In genomic region chr11:93963072-93963471, GRCh38 we compare ENCODE assay signal across 22 cellular contexts.
DNase-seq lines count a peak whose midpoint lies in the region; ATAC-seq and TF ChIP-seq lines count a peak whose summit lies in the region.
"Had no signal": no experiment of that assay in that cellular context is flagged by ENCODE, and none has a peak within 500 bp of the region (broad histone marks: within the 10 kb centered on the region; RNA-seq: fewer than 3 reads in every experiment).

No MANE protein-coding gene starts in this region.

- intact Hi-C loops in tibial artery (cut with DNase I; ENCODE audit: low total_unique reads), result no loop called here

- H3K4me1 ChIP-seq in tibial artery, result no peaks in the 10 kb centered on the region
- H3K4me1 ChIP-seq: A549; BLaER1 treated with 17β-estradiol and CSF1 and Interleukin-3, amounts not matched to agents 10 nM and 100 nM had no signal

- no peak overlapping the region for H3K4me3 ChIP-seq in tibial artery
- H3K4me3 ChIP-seq: A549; BLaER1 treated with 17β-estradiol and CSF1 and Interleukin-3, amounts not matched to agents 10 nM and 100 nM; GM12878 had no signal

- H3K27ac Mint-ChIP-seq in stimulated activated effector memory CD8-positive, alpha-beta T cell treated with anti-CD3 and anti-CD28 coated beads, Interleukin-12 subunit alpha, Interleukin-12 subunit beta, amount 100 ng/mL, for 72 hours, result no peak overlapping the region
- H3K27ac Mint-ChIP-seq: B cell; CD4-positive, alpha-beta T cell; CD8-positive, alpha-beta T cell had no signal

- DNase-seq in COLO829 (ENCODE audit: low spot score) (peak; percentile 42), foreskin melanocyte (peak; percentile 54), tibial artery (no peak), activated gamma-delta T cell treated with Interleukin-2 at 50 U/mL for 16 hours (no peak)
- DNase-seq in stimulated activated effector memory CD8-positive, alpha-beta T cell treated with anti-CD3 and anti-CD28 coated beads, Interleukin-12 subunit alpha, Interleukin-12 subunit beta, amount 100 ng/mL, for 72 hours (ENCODE audit: low spot score in 2 of 2), result no peak
- DNase-seq: AML-193; CD4-positive, alpha-beta T cell; CD8-positive, alpha-beta T cell; COR-L47; DMS 273 treated with DMSO at 0.1 percent for 48 hours; DMS153; DMS53; DMS79; DND-41; EL; GDM1 had no signal

- H3K36me3 Mint-ChIP-seq in stimulated activated effector memory CD8-positive, alpha-beta T cell treated with anti-CD3 and anti-CD28 coated beads, Interleukin-12 subunit alpha, Interleukin-12 subunit beta, amount 100 ng/mL, for 72 hours, result no peaks in the 10 kb centered on the region
- H3K36me3 Mint-ChIP-seq: CD8-positive, alpha-beta T cell had no signal

- H3K9me3 ChIP-seq in tibial artery, result no peaks in the 10 kb centered on the region
- H3K9me3 ChIP-seq: A549; BLaER1 treated with 17β-estradiol and CSF1 and Interleukin-3, amounts not matched to agents 10 nM and 100 nM had no signal

- no peak overlapping the region for H3K4me3 Mint-ChIP-seq in stimulated activated effector memory CD8-positive, alpha-beta T cell treated with anti-CD3 and anti-CD28 coated beads, Interleukin-12 subunit alpha, Interleukin-12 subunit beta, amount 100 ng/mL, for 72 hours
- H3K4me3 Mint-ChIP-seq: B cell; CD4-positive, alpha-beta T cell; CD8-positive, alpha-beta T cell had no signal

- H3K36me3 ChIP-seq in tibial artery, result no peaks in the 10 kb centered on the region
- H3K36me3 ChIP-seq: BLaER1 treated with 17β-estradiol and CSF1 and Interleukin-3, amounts not matched to agents 10 nM and 100 nM had no signal

- H3K9me3 Mint-ChIP-seq in stimulated activated effector memory CD8-positive, alpha-beta T cell treated with anti-CD3 and anti-CD28 coated beads, Interleukin-12 subunit alpha, Interleukin-12 subunit beta, amount 100 ng/mL, for 72 hours, result no peaks in the 10 kb centered on the region
- H3K9me3 Mint-ChIP-seq: CD4-positive, alpha-beta T cell; CD8-positive, alpha-beta T cell had no signal

- no peaks in the 10 kb centered on the region for H3K4me1 Mint-ChIP-seq in stimulated activated effector memory CD8-positive, alpha-beta T cell treated with anti-CD3 and anti-CD28 coated beads, Interleukin-12 subunit alpha, Interleukin-12 subunit beta, amount 100 ng/mL, for 72 hours
- H3K4me1 Mint-ChIP-seq: B cell had no signal

- no peak for TF ChIP-seq CTCF in tibial artery (IDR thresholded peaks at IDR 0.05)

- ATAC-seq in stimulated activated effector memory CD8-positive, alpha-beta T cell treated with anti-CD3 and anti-CD28 coated beads, Interleukin-12 subunit alpha, Interleukin-12 subunit beta, amount 100 ng/mL, for 72 hours, result peak; percentile 9
- ATAC-seq: A549; CD8-positive, alpha-beta T cell; GM12878 had no signal

- no peak overlapping the region for H3K27ac ChIP-seq in tibial artery
- H3K27ac ChIP-seq: 22Rv1; A549; BLaER1 treated with 17β-estradiol and CSF1 and Interleukin-3, amounts not matched to agents 10 nM and 100 nM; C4-2B had no signal

- no peaks in the 10 kb centered on the region for H3K27me3 ChIP-seq in tibial artery

Comparison
In these comparisons a context has a peak if more than half of its experiments do, and no peak if none do; other contexts are left out.
1. DNase-seq: peak in COLO829 (single experiment) and foreskin melanocyte (single experiment); none in stimulated activated effector memory CD8-positive, alpha-beta T cell treated with anti-CD3 and anti-CD28 coated beads, Interleukin-12 subunit alpha, Interleukin-12 subunit beta, amount 100 ng/mL, for 72 hours (0 of 2), tibial artery (0 of 2) and activated gamma-delta T cell treated with Interleukin-2 at 50 U/mL for 16 hours (single experiment).